Comparison of ENCODE assay signal across 1 cellular context in the genomic region with DNA sequence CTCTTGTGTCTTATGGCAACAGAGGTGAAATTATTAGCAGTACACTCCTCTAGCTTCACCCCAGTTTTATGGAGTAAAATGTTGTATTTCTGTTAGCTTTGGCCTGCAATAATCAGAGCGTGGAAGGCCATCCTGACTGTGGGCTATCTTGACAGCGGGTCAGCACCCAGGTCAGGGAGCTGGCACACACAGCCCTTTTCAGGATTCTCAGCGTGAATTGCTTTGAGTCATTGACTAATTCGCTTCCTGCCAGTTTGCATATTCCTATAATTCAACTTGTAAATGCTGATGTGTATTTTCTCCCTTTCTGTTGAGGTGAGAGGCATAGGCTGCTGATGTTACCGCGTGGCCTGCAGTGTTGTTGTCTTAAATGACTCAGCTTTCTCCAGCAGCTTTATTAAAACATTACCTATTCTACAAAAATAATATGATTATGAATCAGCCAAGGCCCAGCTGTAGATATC.
A peak's percentile ranks its signal among the peaks of the same experiment; 100 is the strongest.
TF ChIP-seq lines count a peak whose summit lies in the region.

No MANE protein-coding gene starts in this region.

TF ChIP-seq in A549, 52 proteins besides CTCF, POLR2A, EP300 and RAD21 (continued from another document):
- peak; percentile 72; the same call in 1 of the 2 replicates for TF ChIP-seq MYC (IDR thresholded peaks at IDR 0.05; ENCODE audit: borderline replicate concordance, low read length)
- no peak for TF ChIP-seq TFCP2L1 (CRISPR knock-in tag; IDR thresholded peaks at IDR 0.05)
- no peak for TF ChIP-seq KDM5A (IDR thresholded peaks at IDR 0.05)
- TF ChIP-seq, protein P1, sequence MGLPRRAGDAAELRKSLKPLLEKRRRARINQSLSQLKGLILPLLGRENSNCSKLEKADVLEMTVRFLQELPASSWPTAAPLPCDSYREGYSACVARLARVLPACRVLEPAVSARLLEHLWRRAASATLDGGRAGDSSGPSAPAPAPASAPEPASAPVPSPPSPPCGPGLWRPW (IDR thresholded peaks at IDR 0.05): no peak
- TF ChIP-seq ESRRA (IDR thresholded peaks at IDR 0.05; ENCODE audit: borderline replicate concordance, low read length): no peak
- TF ChIP-seq SMC3 (IDR thresholded peaks at IDR 0.05): no peak
- TF ChIP-seq HDAC2 (IDR thresholded peaks at IDR 0.05): no peak
- TF ChIP-seq PHF8 (IDR thresholded peaks at IDR 0.05; ENCODE audit: borderline replicate concordance, low read depth): no peak
- 0 out of 2 replicates have a peak, but pooled peaks have one; percentile 36 for TF ChIP-seq FOSB (CRISPR knock-in tag; IDR thresholded peaks at IDR 0.05)
- TF ChIP-seq RARB (CRISPR knock-in tag; IDR thresholded peaks at IDR 0.05): no peak
- no peak for TF ChIP-seq CBX2 (IDR thresholded peaks at IDR 0.05; ENCODE audit: borderline replicate concordance, low read depth)
- no peak for TF ChIP-seq EHMT2 (IDR thresholded peaks at IDR 0.05; ENCODE audit: low read depth)
- TF ChIP-seq RFX5 (IDR thresholded peaks at IDR 0.05): no peak
- TF ChIP-seq HOXB13 (CRISPR knock-in tag; IDR thresholded peaks at IDR 0.05; ENCODE audit: low read depth): peak; percentile 48; the same call in 1 of the 2 replicates
- TF ChIP-seq, protein P2, sequence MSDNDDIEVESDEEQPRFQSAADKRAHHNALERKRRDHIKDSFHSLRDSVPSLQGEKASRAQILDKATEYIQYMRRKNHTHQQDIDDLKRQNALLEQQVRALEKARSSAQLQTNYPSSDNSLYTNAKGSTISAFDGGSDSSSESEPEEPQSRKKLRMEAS (IDR thresholded peaks at IDR 0.05): peak; percentile 96
- no peak for TF ChIP-seq ZFP36 (IDR thresholded peaks at IDR 0.05; ENCODE audit: borderline replicate concordance, partially characterized antibody)
- TF ChIP-seq NFE2L2 (conservative IDR thresholded peaks at IDR 0.05; ENCODE audit: low read length): peak; percentile 87
- no peak for TF ChIP-seq NR3C1 (IDR thresholded peaks at IDR 0.05)
- no peak for TF ChIP-seq KDM1A (IDR thresholded peaks at IDR 0.05; ENCODE audit: low read depth)
- TF ChIP-seq MAZ (IDR thresholded peaks at IDR 0.05; ENCODE audit: borderline replicate concordance, low read depth, low read length): no peak
- no peak for TF ChIP-seq ZC3H11A (IDR thresholded peaks at IDR 0.05)
- no peak; the same call in 1 of the 2 replicates for TF ChIP-seq HEYL (CRISPR knock-in tag; IDR thresholded peaks at IDR 0.05)
- TF ChIP-seq RNF2 (IDR thresholded peaks at IDR 0.05; ENCODE audit: borderline replicate concordance, low read depth): no peak
- no peak for TF ChIP-seq SREBF2 (IDR thresholded peaks at IDR 0.05)
- TF ChIP-seq, protein P3, sequence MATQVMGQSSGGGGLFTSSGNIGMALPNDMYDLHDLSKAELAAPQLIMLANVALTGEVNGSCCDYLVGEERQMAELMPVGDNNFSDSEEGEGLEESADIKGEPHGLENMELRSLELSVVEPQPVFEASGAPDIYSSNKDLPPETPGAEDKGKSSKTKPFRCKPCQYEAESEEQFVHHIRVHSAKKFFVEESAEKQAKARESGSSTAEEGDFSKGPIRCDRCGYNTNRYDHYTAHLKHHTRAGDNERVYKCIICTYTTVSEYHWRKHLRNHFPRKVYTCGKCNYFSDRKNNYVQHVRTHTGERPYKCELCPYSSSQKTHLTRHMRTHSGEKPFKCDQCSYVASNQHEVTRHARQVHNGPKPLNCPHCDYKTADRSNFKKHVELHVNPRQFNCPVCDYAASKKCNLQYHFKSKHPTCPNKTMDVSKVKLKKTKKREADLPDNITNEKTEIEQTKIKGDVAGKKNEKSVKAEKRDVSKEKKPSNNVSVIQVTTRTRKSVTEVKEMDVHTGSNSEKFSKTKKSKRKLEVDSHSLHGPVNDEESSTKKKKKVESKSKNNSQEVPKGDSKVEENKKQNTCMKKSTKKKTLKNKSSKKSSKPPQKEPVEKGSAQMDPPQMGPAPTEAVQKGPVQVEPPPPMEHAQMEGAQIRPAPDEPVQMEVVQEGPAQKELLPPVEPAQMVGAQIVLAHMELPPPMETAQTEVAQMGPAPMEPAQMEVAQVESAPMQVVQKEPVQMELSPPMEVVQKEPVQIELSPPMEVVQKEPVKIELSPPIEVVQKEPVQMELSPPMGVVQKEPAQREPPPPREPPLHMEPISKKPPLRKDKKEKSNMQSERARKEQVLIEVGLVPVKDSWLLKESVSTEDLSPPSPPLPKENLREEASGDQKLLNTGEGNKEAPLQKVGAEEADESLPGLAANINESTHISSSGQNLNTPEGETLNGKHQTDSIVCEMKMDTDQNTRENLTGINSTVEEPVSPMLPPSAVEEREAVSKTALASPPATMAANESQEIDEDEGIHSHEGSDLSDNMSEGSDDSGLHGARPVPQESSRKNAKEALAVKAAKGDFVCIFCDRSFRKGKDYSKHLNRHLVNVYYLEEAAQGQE (IDR thresholded peaks at IDR 0.05): no peak
- peak; percentile 98 for TF ChIP-seq MAFK (IDR thresholded peaks at IDR 0.05; ENCODE audit: partially characterized antibody)
- peak; percentile 42; the same call in 1 of the 2 replicates for TF ChIP-seq HOXA7 (CRISPR knock-in tag; IDR thresholded peaks at IDR 0.05)
- no peak for TF ChIP-seq CHD4 (IDR thresholded peaks at IDR 0.05; ENCODE audit: borderline replicate concordance)
- peak; percentile 82 for TF ChIP-seq FOSL2 (IDR thresholded peaks at IDR 0.05)
- TF ChIP-seq FOSL2 (CRISPR knock-in tag; IDR thresholded peaks at IDR 0.05): peak; percentile 81
- TF ChIP-seq CEBPB (IDR thresholded peaks at IDR 0.05): 0 out of 4 replicates have a peak, but pooled peaks of 1 of the 2 experiments have one; percentile 2
- TF ChIP-seq ZNF302 (CRISPR knock-in tag; IDR thresholded peaks at IDR 0.05): no peak
TF ChIP-seq in A549: peak in this region for 18.
